Comparison of ENCODE assay signal across 1 cellular context in the genomic region with DNA sequence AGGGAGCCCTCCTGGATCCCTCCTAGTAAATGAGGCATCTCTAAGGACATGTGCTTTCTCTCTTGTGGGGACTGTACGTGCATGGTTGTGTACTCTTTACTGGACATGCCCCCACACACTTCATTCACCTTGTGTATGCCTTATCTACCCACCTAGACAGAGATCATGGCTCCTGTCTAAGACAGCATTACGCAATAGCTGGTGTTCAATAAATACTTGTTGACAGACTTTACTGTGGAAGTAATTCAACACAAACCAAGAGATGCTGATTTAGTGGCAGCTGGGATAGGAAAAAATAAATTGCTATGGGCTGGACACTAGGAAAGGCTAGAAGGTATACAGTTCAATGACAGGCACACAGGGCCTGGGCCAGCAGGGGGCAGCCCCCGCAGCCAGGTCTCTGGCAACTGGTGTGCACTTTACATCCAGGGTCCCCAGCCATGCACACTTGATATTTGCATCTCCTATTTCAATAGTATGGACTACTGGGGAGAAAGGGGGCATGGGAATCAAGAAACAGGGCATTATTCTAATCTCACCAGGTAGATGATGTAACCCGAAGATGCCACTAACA.
A peak's percentile ranks its signal among the peaks of the same experiment; 100 is the strongest.
TF ChIP-seq lines count a peak whose summit lies in the region.

No MANE protein-coding gene starts in this region.

TF ChIP-seq in H1, 55 proteins besides CTCF, POLR2A, EP300 and RAD21:
- TF ChIP-seq EZH2 (IDR thresholded peaks at IDR 0.05; ENCODE audit: low read depth, low read length, severe bottlenecking) (no peak), RFX5 (IDR thresholded peaks at IDR 0.05; ENCODE audit: borderline replicate concordance, low read depth, low read length) (no peak), CTBP2 (IDR thresholded peaks at IDR 0.05; ENCODE audit: borderline replicate concordance, insufficient read depth, insufficient read length, low read length) (no peak), BRCA1 (IDR thresholded peaks at IDR 0.05; ENCODE audit: low read depth, low read length) (no peak), CEBPB (IDR thresholded peaks at IDR 0.05; ENCODE audit: low read depth, low read length) (peak; percentile 87)
